ENCODE assay signal across 8 cellular contexts in the genomic region with DNA sequence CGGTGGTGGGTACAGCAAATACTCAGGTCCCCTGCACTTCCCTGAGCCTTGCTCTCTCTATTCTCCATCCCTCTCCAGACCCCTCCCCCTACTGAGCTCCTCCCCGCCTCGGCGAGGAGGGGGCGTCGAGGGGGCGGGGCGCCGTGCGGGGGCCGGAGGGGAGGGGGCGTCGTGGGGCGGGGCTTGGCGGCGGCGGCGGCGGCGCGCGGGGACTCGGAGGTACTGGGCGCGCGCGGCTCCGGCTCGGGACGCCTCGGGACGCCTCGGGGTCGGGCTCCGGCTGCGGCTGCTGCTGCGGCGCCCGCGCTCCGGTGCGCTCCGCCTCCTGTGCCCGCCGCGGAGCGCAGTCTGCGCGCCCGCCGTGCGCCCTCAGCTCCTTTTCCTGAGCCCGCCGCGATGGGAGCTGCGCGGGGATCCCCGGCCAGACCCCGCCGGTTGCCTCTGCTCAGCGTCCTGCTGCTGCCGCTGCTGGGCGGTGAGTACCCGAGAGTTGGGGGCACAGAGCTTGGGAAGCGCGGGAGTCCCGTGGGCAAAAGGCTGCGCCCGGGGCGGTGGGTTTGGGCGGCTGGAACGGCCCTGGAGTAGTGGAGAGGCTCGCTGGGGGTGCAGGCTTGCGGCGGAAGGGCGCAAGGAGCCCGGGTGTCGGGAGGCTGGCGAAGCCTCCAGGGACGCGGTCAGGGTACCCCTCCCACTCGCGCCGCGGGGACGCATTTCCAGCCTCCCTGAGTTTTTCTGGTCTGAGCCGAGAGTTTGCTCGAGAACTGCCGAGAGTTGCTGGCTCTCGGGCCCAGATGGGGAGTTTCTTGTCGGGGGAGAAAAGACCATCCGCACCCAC. TPM values are rescaled to one million over a fixed set of nuclear protein-coding genes. Genes with fewer than 3 reads are reported as not detected.
DNase-seq lines count a peak whose midpoint lies in the region; ATAC-seq, FAIRE-seq and TF ChIP-seq lines count a peak whose summit lies in the region.

A gene (plus strand): TSS at position 222 of the 835 bp plus-strand sequence. CDS start 175 bp downstream, at position 397.

- 0 to 1% (median 1%) methylated on average over 60 to 92 of the region's 92 CpGs for WGBS in adipose tissue, 3 donors
- under 1% methylated on average over 92 of the region's 92 CpGs for whole genome bisulfite sequencing in right cardiac atrium

- H3K27ac ChIP-seq in AG04450 (ENCODE audit: low read depth, low read length) (peak within 1 kb of the TSS; percentile 96), adipose tissue (ENCODE audit: low read depth, low read length) (no peak within 1 kb of the TSS), right cardiac atrium (ENCODE audit: low read length) (no peak within 1 kb of the TSS)

- POLR2A ChIA-PET in AG04450 (lab: Yijun Ruan, JAX) = interaction anchor here (0.5 to 3.5 kb wide), 14 partner anchors 14 to 1026 kb away, joined by 3 to 21 read pairs (median 6); a partner anchor contains a TSS

- no peaks in the 10 kb centered on the region for H3K27me3 ChIP-seq in AG04450 (ENCODE audit: control insufficient read depth, insufficient read depth, low read length)
- H3K27me3 ChIP-seq in right cardiac atrium (ENCODE audit: control insufficient read depth, insufficient read depth) = no peaks in the 10 kb centered on the region

- intact Hi-C loops in right cardiac atrium (cut with DNase I) = loop anchor here in 2 of 4 donors (5.0 to 10.0 kb wide), 2 partner anchors 51 to 58 kb away; no protein-coding TSS in a partner anchor

- ATAC-seq in right cardiac atrium = peak; percentile 46 to 64

- peaks cover 2% of the 10 kb centered on the region for H3K4me1 ChIP-seq in right cardiac atrium (ENCODE audit: control insufficient read depth, insufficient read depth, low read length)

- TF ChIP-seq CTCF in AG04450 (IDR thresholded peaks at IDR 0.05; ENCODE audit: low read depth, low read length) (no peak), GM13977 (IDR thresholded peaks at IDR 0.05; ENCODE audit: extremely low read depth, insufficient read depth, missing control alignments) (no peak)

- H3K9me3 ChIP-seq in AG04450 (ENCODE audit: control insufficient read depth, insufficient read depth, low read length) (peaks cover 3% of the 10 kb centered on the region; the same call in 1 of the 2 replicates), right cardiac atrium (ENCODE audit: control insufficient read depth, low read length) (no peaks in the 10 kb centered on the region)

- no peak for FAIRE-seq in RCC 7860 (lab: Jason Lieb, UNC)

- H3K4me3 ChIP-seq in AG04450 (ENCODE audit: low read depth, low read length) (peak within 1 kb of the TSS; percentile 87), right cardiac atrium (ENCODE audit: low read length) (peak within 1 kb of the TSS; percentile 90)

- DNase-seq in AG04450 (ENCODE audit: low read depth, low spot score) = no peak
- peak; percentile 66 for DNase-seq in GM13977 (ENCODE audit: low spot score)
- DNase-seq in NCI-H82 (lab: John Stamatoyannopoulos, UW) = peak; percentile 94
- DNase-seq in right cardiac atrium = peak; percentile 47 to 84 (median 79)
- peak; percentile 86 for DNase-seq in retina
- DNase-seq in RCC 7860 (ENCODE audit: low spot score) = no peak
- DNase-seq in globus pallidus (ENCODE audit: low spot score) = no peak

- CTCF ChIA-PET in AG04450 (lab: Charles Lee) = interaction anchor here (0.6 to 2.7 kb wide), 5 partner anchors 25 to 94 kb away, joined by 3 to 15 read pairs (median 4); no protein-coding TSS in a partner anchor

- in situ Hi-C loops in GM13977 (cut with MboI; ENCODE audit: low pct_unique_long_range_greater_than_20kb, low sequenced_read_pairs, unreplicated experiment) = no loop called here

RNA-seq across cellular contexts. Expression of the gene that starts here (rescaled TPM):
- polyA plus RNA-seq in AG04450 (2011; rRNA removed) = 146 and 179 TPM in 2 replicates
- polyA minus RNA-seq in AG04450 (2011; rRNA and poly(A)+ RNA removed) = 230 and 312 TPM in 2 replicates
- polyA plus RNA-seq in adipose tissue = 10 to 100 TPM in 2 of 3 donors, 1 to 10 TPM in 1; 6.6 to 15.7 (median 11.2) TPM
- total RNA-seq in right cardiac atrium = 1 to 10 TPM; 5.8 to 9.4 (median 8.2) TPM
- polyA plus RNA-seq in right cardiac atrium = 4.1 TPM

Comparison
In these comparisons a context has a peak if more than half of its experiments do, and no peak if none do; other contexts are left out.
1. DNase-seq: peak in GM13977 (single experiment), NCI-H82 (single experiment), right cardiac atrium (3 of 3) and retina (single experiment); none in AG04450 (single experiment), RCC 7860 (single experiment) and globus pallidus (single experiment).